In the genomic region with DNA sequence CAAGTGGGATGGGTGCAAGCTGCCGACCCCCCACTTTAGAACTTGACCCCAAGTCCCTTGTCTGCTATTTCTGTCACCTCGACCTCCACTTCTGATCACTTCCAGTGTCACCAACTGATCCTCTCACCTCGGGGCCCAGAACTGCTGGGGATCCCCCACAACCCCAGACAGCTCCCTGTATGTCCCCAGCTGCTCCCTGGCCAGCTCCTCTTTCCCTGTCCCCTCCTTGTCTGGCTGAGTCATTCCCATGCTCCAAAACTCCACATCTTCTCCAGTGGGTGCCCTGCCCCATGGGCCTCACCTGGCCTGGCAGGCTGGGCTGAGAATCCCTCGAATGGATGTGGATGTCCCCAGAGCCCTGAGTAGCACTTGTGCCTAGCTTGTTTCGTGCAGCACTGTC, we compare ENCODE assay signal across 30 cellular contexts.
"Had no signal": no experiment of that assay in that cellular context is flagged by ENCODE, and none has a peak within 500 bp of the region (broad histone marks: within the 10 kb centered on the region; RNA-seq: fewer than 3 reads in every experiment).

No MANE protein-coding gene starts in this region.

- H3K9me3 ChIP-seq: esophagus muscularis mucosa, gastrocnemius medialis had no signal

- H3K4me1 ChIP-seq: esophagus muscularis mucosa, foreskin keratinocyte, gastrocnemius medialis had no signal

- H3K27me3 ChIP-seq: gastrocnemius medialis had no signal

- H3K36me3 ChIP-seq: brain microvascular endothelial cell, esophagus muscularis mucosa, gastrocnemius medialis, WERI-Rb-1 had no signal

- ATAC-seq: activated CD4-positive, CD25-positive, alpha-beta regulatory T cell treated with anti-CD3 and anti-CD28 coated beads, Interleukin-2, amount 50 U/mL, for 24 hours; activated CD8-positive, alpha-beta T cell treated with anti-CD3 and anti-CD28 coated beads for 36 hours; activated naive CD4-positive, alpha-beta T cell treated with anti-CD3 and anti-CD28 coated beads, Interleukin-2, amount 50 U/mL, for 72 hours; activated T-cell treated with anti-CD3 and anti-CD28 coated beads, Interleukin-2, amount 50 U/mL, for 4 hours; activated T-helper 17 cell treated with anti-CD3 and anti-CD28 coated beads, Interleukin-2, amount 50 U/mL, for 72 hours; effector memory CD8-positive, alpha-beta T cell; foreskin keratinocyte; gastrocnemius medialis; T-cell had no signal

- H3K4me3 ChIP-seq: esophagus muscularis mucosa, gastrocnemius medialis had no signal

- DNase-seq: activated B cell treated with CpG ODN at 0.5 μM for 24 hours; activated CD4-positive, alpha-beta T cell treated with anti-CD3 and anti-CD28 coated beads for 48 hours; activated CD4-positive, alpha-beta T cell treated with anti-CD3 and anti-CD28 coated beads, Interleukin-2, amount 50 U/mL, for 1 hour; activated CD4-positive, alpha-beta T cell treated with anti-CD3 and anti-CD28 coated beads, Interleukin-2, amount 50 U/mL, for 48 hours; activated CD8-positive, alpha-beta memory T cell treated with anti-CD3 and anti-CD28 coated beads for 24 hours; activated CD8-positive, alpha-beta T cell treated with anti-CD3 and anti-CD28 coated beads for 36 hours; activated gamma-delta T cell; activated naive CD4-positive, alpha-beta T cell; activated naive CD4-positive, alpha-beta T cell treated with anti-CD3 and anti-CD28 coated beads, Interleukin-2, amount 10 ng/mL, durations not matched to agents 7 days and 5 days; activated naive CD8-positive, alpha-beta T cell treated with anti-CD3 and anti-CD28 coated beads, Interleukin-2, amount 10 ng/mL, durations not matched to agents 7 days and 5 days; activated T-cell treated with anti-CD3 and anti-CD28 coated beads, Interleukin-2, amount 50 U/mL, for 4 hours; anterior cingulate cortex; brain microvascular endothelial cell; caudate nucleus; cortex of kidney; dermis blood vessel endothelial cell; effector CD4-positive, alpha-beta T cell; effector memory CD8-positive, alpha-beta T cell; erythroblast; foreskin keratinocyte; gastrocnemius medialis; glutamatergic neuron; SW 1271; T-cell; T1000; WERI-Rb-1 had no signal

- H3K27ac ChIP-seq: brain microvascular endothelial cell, esophagus muscularis mucosa, foreskin keratinocyte, gastrocnemius medialis, WERI-Rb-1 had no signal
